In genomic region chr14:34610101-34610500, GRCh38 we compare ENCODE assay signal across 19 cellular contexts. TPM values are rescaled to one million over a fixed set of nuclear protein-coding genes. Genes with fewer than 3 reads are reported as not detected.
A peak's percentile ranks its signal among the peaks of the same experiment; 100 is the strongest.
DNase-seq lines count a peak whose midpoint lies in the region; ATAC-seq and TF ChIP-seq lines count a peak whose summit lies in the region.
"Had no signal": no experiment of that assay in that cellular context is flagged by ENCODE, and none has a peak within 500 bp of the region (broad histone marks: within the 10 kb centered on the region; RNA-seq: fewer than 3 reads in every experiment).

No MANE protein-coding gene starts in this region.

- peak overlapping the region; percentile 22 for H3K27ac Mint-ChIP-seq in activated naive CD8-positive, alpha-beta T cell
- no peak overlapping the region for H3K27ac Mint-ChIP-seq in activated naive CD8-positive, alpha-beta T cell treated with anti-CD3 and anti-CD28 coated beads for 36 hours
- peak overlapping the region; percentile 52 for H3K27ac Mint-ChIP-seq in CD8-positive, alpha-beta T cell
- H3K27ac Mint-ChIP-seq: H9, HFFc6 had no signal

- no peaks in the 10 kb centered on the region for H3K9me3 ChIP-seq in CD8-positive, alpha-beta T cell (ENCODE audit: low read length)
- H3K9me3 ChIP-seq in adrenal gland (replicated peaks in 1 of 3), result no peaks in the 10 kb centered on the region
- no peaks in the 10 kb centered on the region for H3K9me3 ChIP-seq in sigmoid colon
- H3K9me3 ChIP-seq: BLaER1, Peyer's patch had no signal

- H3K9me3 Mint-ChIP-seq in activated naive CD8-positive, alpha-beta T cell (ENCODE audit: low read depth), result no peaks in the 10 kb centered on the region
- no peaks in the 10 kb centered on the region for H3K9me3 Mint-ChIP-seq in activated naive CD8-positive, alpha-beta T cell treated with anti-CD3 and anti-CD28 coated beads for 36 hours
- no peaks in the 10 kb centered on the region for H3K9me3 Mint-ChIP-seq in CD8-positive, alpha-beta T cell
- H3K9me3 Mint-ChIP-seq: H9, HFFc6 had no signal

- no peaks in the 10 kb centered on the region for H3K27me3 ChIP-seq in CD8-positive, alpha-beta T cell (ENCODE audit: insufficient read depth, low read length)
- no peaks in the 10 kb centered on the region for H3K27me3 ChIP-seq in adrenal gland
- H3K27me3 ChIP-seq in sigmoid colon, result no peaks in the 10 kb centered on the region
- H3K27me3 ChIP-seq: BLaER1, Peyer's patch had no signal

- POLR2A ChIA-PET in CD8-positive, alpha-beta T cell (lab: Charles Lee), result no interaction called here

- peaks cover 9% of the 10 kb centered on the region for H3K4me1 ChIP-seq in CD8-positive, alpha-beta T cell (ENCODE audit: insufficient read depth, low read length)
- H3K4me1 ChIP-seq in adrenal gland (replicated peaks in 1 of 2) (peaks cover 3 to 11% of the 10 kb centered on the region in 2 donors), sigmoid colon (no peaks in the 10 kb centered on the region)
- H3K4me1 ChIP-seq: Peyer's patch had no signal

- H3K27ac ChIP-seq in CD8-positive, alpha-beta T cell (ENCODE audit: low read depth, low read length), result no peak overlapping the region
- H3K27ac ChIP-seq in adrenal gland (no peak overlapping the region), sigmoid colon (no peak overlapping the region)
- H3K27ac ChIP-seq: BLaER1, GM23248, Peyer's patch had no signal

- WGBS in adrenal gland, 4 donors, result 45 to 58% (median 53%) methylated on average over 3 of the region's 3 CpGs
- WGBS in sigmoid colon, 2 donors, result 79 to 80% methylated on average over 3 of the region's 3 CpGs

- intact Hi-C loops in CD8-positive, alpha-beta T cell (cut with DNase I, micrococcal nuclease), result no loop called here
- intact Hi-C loops in adrenal gland (cut with DNase I), result no loop called here
- intact Hi-C loops in sigmoid colon (cut with DNase I), result no loop called here

- ATAC-seq in CD8-positive, alpha-beta T cell, result no peak

- H3K27me3 Mint-ChIP-seq in activated naive CD8-positive, alpha-beta T cell, result no peaks in the 10 kb centered on the region
- no peaks in the 10 kb centered on the region for H3K27me3 Mint-ChIP-seq in activated naive CD8-positive, alpha-beta T cell treated with anti-CD3 and anti-CD28 coated beads for 36 hours
- H3K27me3 Mint-ChIP-seq in CD8-positive, alpha-beta T cell (ENCODE audit: low read depth), result no peaks in the 10 kb centered on the region

- H3K4me3 Mint-ChIP-seq in activated naive CD8-positive, alpha-beta T cell, result no peak overlapping the region
- no peak overlapping the region for H3K4me3 Mint-ChIP-seq in activated naive CD8-positive, alpha-beta T cell treated with anti-CD3 and anti-CD28 coated beads for 36 hours
- H3K4me3 Mint-ChIP-seq in CD8-positive, alpha-beta T cell, result no peak overlapping the region
- H3K4me3 Mint-ChIP-seq: H9, HFFc6 had no signal

- H3K36me3 ChIP-seq in CD8-positive, alpha-beta T cell (ENCODE audit: insufficient read depth, low read length), result peaks cover 27% of the 10 kb centered on the region
- H3K36me3 ChIP-seq in adrenal gland (replicated peaks in 1 of 2) (peaks cover 0 to 49% of the 10 kb centered on the region in 2 donors), sigmoid colon (peaks cover 15 to 60% (median 36%) of the 10 kb centered on the region in 4 donors)

- CTCF ChIA-PET in CD8-positive, alpha-beta T cell (lab: Charles Lee), result no interaction called here

- TF ChIP-seq EP300 in sigmoid colon (IDR thresholded peaks at IDR 0.05), result no peak

- no peak overlapping the region for H3K4me3 ChIP-seq in CD8-positive, alpha-beta T cell (ENCODE audit: low read depth, low read length)
- no peak overlapping the region for H3K4me3 ChIP-seq in adrenal gland
- H3K4me3 ChIP-seq in sigmoid colon, result no peak overlapping the region
- H3K4me3 ChIP-seq: BLaER1, GM23248, Peyer's patch had no signal

- H3K36me3 Mint-ChIP-seq in activated naive CD8-positive, alpha-beta T cell, result peaks cover 3% of the 10 kb centered on the region
- peaks cover 13% of the 10 kb centered on the region for H3K36me3 Mint-ChIP-seq in activated naive CD8-positive, alpha-beta T cell treated with anti-CD3 and anti-CD28 coated beads for 36 hours
- H3K36me3 Mint-ChIP-seq in CD8-positive, alpha-beta T cell, result peaks cover 44% of the 10 kb centered on the region

- H3K4me1 Mint-ChIP-seq in activated naive CD8-positive, alpha-beta T cell (ENCODE audit: low read depth), result peaks cover 19% of the 10 kb centered on the region
- H3K4me1 Mint-ChIP-seq in activated naive CD8-positive, alpha-beta T cell treated with anti-CD3 and anti-CD28 coated beads for 36 hours, result peaks cover 22% of the 10 kb centered on the region
- peaks cover 12% of the 10 kb centered on the region for H3K4me1 Mint-ChIP-seq in CD8-positive, alpha-beta T cell (ENCODE audit: low read depth)
- H3K4me1 Mint-ChIP-seq: H9 had no signal

- TF ChIP-seq POLR2A in adrenal gland (IDR thresholded peaks at IDR 0.05) (no peak), sigmoid colon (IDR thresholded peaks at IDR 0.05) (no peak)

- TF ChIP-seq CTCF in CD8-positive, alpha-beta T cell (IDR thresholded peaks at IDR 0.05), result no peak
- TF ChIP-seq CTCF in adrenal gland (IDR thresholded peaks at IDR 0.05) (no peak), sigmoid colon (IDR thresholded peaks at IDR 0.05) (no peak)

- DNase-seq in activated naive CD8-positive, alpha-beta T cell treated with anti-CD3 and anti-CD28 coated beads for 36 hours, result no peak
- DNase-seq in CD8-positive, alpha-beta T cell, result no peak
- DNase-seq in adrenal gland (peak in 4 of 7 donors; percentile 27 to 48 (median 40)), sigmoid colon (peak; percentile 15), A172 (ENCODE audit: low spot score) (no peak), NCI-H2196 (lab: John Stamatoyannopoulos, UW; ENCODE audit: unreplicated experiment) (no peak)
- DNase-seq: ACHN, GM23248, H9, HFFc6, KBM-7, NCI-H1092 treated with DMSO at 0.1 percent for 48 hours, NCI-H1436 treated with DMSO at 0.1 percent for 48 hours, NCI-H1930, NCI-H345, NCI-H524 treated with DMSO at 0.1 percent for 48 hours, Peyer's patch had no signal

RNA-seq across cellular contexts. Expression of gene SNX6, which starts 19.8 kb away (rescaled TPM):
- total RNA-seq in activated naive CD8-positive, alpha-beta T cell treated with anti-CD3 and anti-CD28 coated beads for 36 hours, result 10 to 100 TPM; 62.0 to 65.4 TPM
- total RNA-seq in CD8-positive, alpha-beta T cell, result 10 to 100 TPM; 51.2 to 53.5 TPM
- total RNA-seq in adrenal gland (100 to 1,000 TPM in 2 of 8 donors, 10 to 100 TPM in 6; 56.7 to 205 (median 83.7) TPM), sigmoid colon (100 to 1,000 TPM in 2 of 4 donors, 10 to 100 TPM in 2; 79.0 to 136 (median 108) TPM)
- polyA plus RNA-seq in adrenal gland (100 to 1,000 TPM in 1 of 3 donors, 10 to 100 TPM in 2; 16.6 to 101 (median 26.7) TPM), sigmoid colon (100 to 1,000 TPM in 1 of 3 donors, 10 to 100 TPM in 2; 69.4 to 105 (median 72.7) TPM)
- total RNA-seq in A172 (2014; rRNA removed; shearing (Covaris generic)), result 106 and 155 TPM in 2 replicates

Comparison
In these comparisons a context has a peak if more than half of its experiments do, and no peak if none do; other contexts are left out.
1. DNase-seq: peak in adrenal gland (4 of 7) and sigmoid colon (single experiment); none in activated naive CD8-positive, alpha-beta T cell treated with anti-CD3 and anti-CD28 coated beads for 36 hours (single experiment), CD8-positive, alpha-beta T cell (0 of 7), A172 (single experiment) and NCI-H2196 (single experiment).